Comparison of ENCODE assay signal across 32 cellular contexts in genomic region chr2:42448163-42448562, GRCh38. TPM values are rescaled to one million over a fixed set of nuclear protein-coding genes. Genes with fewer than 3 reads are reported as not detected.
"Had no signal": no experiment of that assay in that cellular context is flagged by ENCODE, and none has a peak within 500 bp of the region (broad histone marks: within the 10 kb centered on the region; RNA-seq: fewer than 3 reads in every experiment).

No MANE protein-coding gene starts in this region.

- H3K4me1 ChIP-seq: esophagus squamous epithelium, gastrocnemius medialis, heart right ventricle, left lung, lower lobe of right lung had no signal

- H3K36me3 ChIP-seq: esophagus squamous epithelium, gastrocnemius medialis, heart right ventricle, left lung, lower lobe of right lung had no signal

- H3K4me3 ChIP-seq: esophagus squamous epithelium, gastrocnemius medialis, heart right ventricle, left lung, lower lobe of right lung, mucosa of descending colon had no signal

- ATAC-seq: effector memory CD8-positive, alpha-beta T cell; esophagus mucosa; gastrocnemius medialis; heart right ventricle; left cardiac atrium; left lung; left ventricle myocardium superior; lower lobe of right lung; mucosa of descending colon; naive thymus-derived CD8-positive, alpha-beta T cell had no signal

- H3K27ac Mint-ChIP-seq: dendritic cell treated with granulocyte-macrophage colony-stimulating factor and Interleukin-4, amounts not matched to agents 40 ng/mL and 50 ng/mL, for 4 days; effector memory CD8-positive, alpha-beta T cell; endodermal cell; mesothelial cell of epicardium; naive B cell; naive thymus-derived CD8-positive, alpha-beta T cell had no signal

- H3K9me3 Mint-ChIP-seq: dendritic cell treated with granulocyte-macrophage colony-stimulating factor and Interleukin-4, amounts not matched to agents 40 ng/mL and 50 ng/mL, for 4 days; effector memory CD8-positive, alpha-beta T cell; endodermal cell had no signal

- H3K27ac ChIP-seq: epithelial cell of prostate, esophagus squamous epithelium, gastrocnemius medialis, heart right ventricle, lower lobe of right lung had no signal

- DNase-seq: cortex of kidney; effector CD8-positive, alpha-beta T cell; effector memory CD8-positive, alpha-beta T cell; endodermal cell; erythroblast; esophagus squamous epithelium; foreskin fibroblast; foreskin melanocyte; gastrocnemius medialis; glutamatergic neuron; head of caudate nucleus; heart right ventricle; hippocampal formation; left cardiac atrium; left lung; left ventricle myocardium superior; lower lobe of right lung; mesenchymal stem cell; mucosa of descending colon; naive B cell; naive thymus-derived CD8-positive, alpha-beta T cell had no signal

- H3K4me3 Mint-ChIP-seq: dendritic cell treated with granulocyte-macrophage colony-stimulating factor and Interleukin-4, amounts not matched to agents 40 ng/mL and 50 ng/mL, for 4 days; effector memory CD8-positive, alpha-beta T cell; endodermal cell; mesothelial cell of epicardium; naive B cell; naive thymus-derived CD8-positive, alpha-beta T cell had no signal

- H3K4me1 Mint-ChIP-seq: endodermal cell; mesothelial cell of epicardium; naive B cell; naive thymus-derived CD8-positive, alpha-beta T cell had no signal

- H3K27me3 ChIP-seq: gastrocnemius medialis, left lung had no signal

- H3K36me3 Mint-ChIP-seq: mesothelial cell of epicardium, naive B cell had no signal

- FAIRE-seq: endometrium, islet of Langerhans, keratinocyte had no signal

RNA-seq across cellular contexts. Expression of gene KCNG3, which starts 45.6 kb away (rescaled TPM):
- total RNA-seq: dermis microvascular lymphatic vessel endothelial cell; heart right ventricle; left cardiac atrium; left ventricle myocardium superior; lung microvascular endothelial cell; mesenteric fat pad; myocyte; naive thymus-derived CD8-positive, alpha-beta T cell had no signal
- polyA plus RNA-seq: heart right ventricle; keratinocyte; naive thymus-derived CD8-positive, alpha-beta T cell had no signal
